In genomic region chr13:100129605-100130004, GRCh38 we compare ENCODE assay signal across 8 cellular contexts. TPM values are rescaled to one million over a fixed set of nuclear protein-coding genes. Genes with fewer than 3 reads are reported as not detected.
DNase-seq lines count a peak whose midpoint lies in the region; ATAC-seq and TF ChIP-seq lines count a peak whose summit lies in the region.

No MANE protein-coding gene starts in this region.

- ATAC-seq in GM18505 (IDR thresholded peaks at IDR 0.05; ENCODE audit: unreplicated experiment) (peak; percentile 71), GM21717 (IDR thresholded peaks at IDR 0.05; ENCODE audit: unreplicated experiment) (peak; percentile 77)

- no peak overlapping the region for H3K9ac ChIP-seq in Karpas-422 (ENCODE audit: low read length)
- peak overlapping the region; percentile 22; the same call in 1 of the 2 replicates for H3K9ac ChIP-seq in iPS-20b (ENCODE audit: low read depth, low read length)

- 36% methylated on average over 2 of the region's 2 CpGs for WGBS in esophagus muscularis mucosa

- H3K36me3 ChIP-seq in Karpas-422 (ENCODE audit: insufficient read depth, low read length): no peaks in the 10 kb centered on the region
- no peaks in the 10 kb centered on the region for H3K36me3 ChIP-seq in iPS-20b (ENCODE audit: insufficient read depth, low read depth, low read length)
- no peaks in the 10 kb centered on the region for H3K36me3 ChIP-seq in esophagus muscularis mucosa

- H3K9me2 ChIP-seq in Karpas-422 (replicated peaks; ENCODE audit: insufficient read depth, low read length): no peaks in the 10 kb centered on the region

- H3K4me3 ChIP-seq in Karpas-422 (ENCODE audit: low read length): no peak overlapping the region
- no peak overlapping the region for H3K4me3 ChIP-seq in iPS-20b (ENCODE audit: low read length)
- no peak overlapping the region for H3K4me3 ChIP-seq in esophagus muscularis mucosa

- no peaks in the 10 kb centered on the region for H4K20me1 ChIP-seq in Karpas-422 (ENCODE audit: insufficient read depth, low read depth, low read length)

- no peak overlapping the region for H3K4me2 ChIP-seq in Karpas-422 (ENCODE audit: low read depth, low read length, poor library complexity, severe bottlenecking)

- H3K9me3 ChIP-seq in Karpas-422 (ENCODE audit: low read length) (no peaks in the 10 kb centered on the region), iPS-20b (ENCODE audit: insufficient read depth, low read depth, low read length) (no peaks in the 10 kb centered on the region), esophagus muscularis mucosa (no peaks in the 10 kb centered on the region)

- TF ChIP-seq EP300 in esophagus muscularis mucosa (IDR thresholded peaks at IDR 0.05): no peak

- H3K27ac ChIP-seq in Karpas-422 (ENCODE audit: low read length) (no peak overlapping the region), iPS-20b (ENCODE audit: low read length) (peak overlapping the region; percentile 45), esophagus muscularis mucosa (replicated peaks in 1 of 4) (no peak overlapping the region)

- no peak for TF ChIP-seq POLR2A in GM18505 (IDR thresholded peaks at IDR 0.05; ENCODE audit: borderline replicate concordance, extremely low read depth, insufficient read depth, insufficient read length)
- TF ChIP-seq POLR2A in esophagus muscularis mucosa (IDR thresholded peaks at IDR 0.05; ENCODE audit: low read depth): no peak

- peak; percentile 43 for DNase-seq in Karpas-422
- no peak for DNase-seq in HK-2 (ENCODE audit: unreplicated experiment)
- DNase-seq in esophagus muscularis mucosa (ENCODE audit: extremely low spot score): no peak
- DNase-seq in NCI-H2227 treated with DMSO at 0.1 percent for 48 hours (lab: John Stamatoyannopoulos, UW): no peak
- no peak for DNase-seq in activated effector memory CD4-positive, alpha-beta T cell treated with anti-CD3 and anti-CD28 coated beads, Interleukin-2, amount 50 U/mL, for 16 hours

- H3K4me1 ChIP-seq in Karpas-422 (ENCODE audit: low read length) (peaks cover 8% of the 10 kb centered on the region), iPS-20b (ENCODE audit: insufficient read depth, low read length) (peaks cover 15% of the 10 kb centered on the region), esophagus muscularis mucosa (peaks cover 3 to 12% (median 10%) of the 10 kb centered on the region in 4 donors)

- H2AFZ ChIP-seq in Karpas-422 (ENCODE audit: low read length): no peak overlapping the region; the same call in 1 of the 2 replicates

- TF ChIP-seq CTCF in esophagus muscularis mucosa (IDR thresholded peaks at IDR 0.05): no peak

- H3K79me2 ChIP-seq in Karpas-422 (ENCODE audit: low read length): no peaks in the 10 kb centered on the region

- intact Hi-C loops in esophagus muscularis mucosa (cut with DNase I): no loop called here

- no peaks in the 10 kb centered on the region for H3K27me3 ChIP-seq in Karpas-422 (ENCODE audit: low read length)
- H3K27me3 ChIP-seq in iPS-20b (ENCODE audit: insufficient read depth, low read length): no peaks in the 10 kb centered on the region
- no peaks in the 10 kb centered on the region for H3K27me3 ChIP-seq in esophagus muscularis mucosa

RNA-seq across cellular contexts. Expression of gene PCCA, which starts 40.7 kb away (rescaled TPM):
- total RNA-seq in Karpas-422 (2014; rRNA removed; shearing (Covaris generic); ENCODE audit: low replicate concordance): 4.3 and 7.0 TPM in 2 replicates
- 10 to 100 TPM; 33.8 to 40.3 (median 39.0) TPM for total RNA-seq in esophagus muscularis mucosa
